1 cellular context compared by ENCODE assay signal in genomic region chr2:201203916-201204654, GRCh38.
A peak's percentile ranks its signal among the peaks of the same experiment; 100 is the strongest.
TF ChIP-seq lines count a peak whose summit lies in the region.

No MANE protein-coding gene starts in this region.

TF ChIP-seq in HepG2, 621 proteins besides CTCF, POLR2A, EP300 and RAD21 (continued from another document):
- TF ChIP-seq ZSCAN29 (CRISPR knock-in tag; conservative IDR thresholded peaks at IDR 0.05) (peak; percentile 16; the same call in 1 of the 2 replicates), TRIM24 (CRISPR knock-in tag; IDR thresholded peaks at IDR 0.05) (no peak), SALL1 (CRISPR knock-in tag; IDR thresholded peaks at IDR 0.05) (peak; percentile 56; the same call in 1 of the 2 replicates), ZNF343 (CRISPR knock-in tag; IDR thresholded peaks at IDR 0.05) (no peak), ZNF691 (CRISPR knock-in tag; IDR thresholded peaks at IDR 0.05; ENCODE audit: borderline replicate concordance, low read depth) (0 out of 2 replicates have a peak, but pooled peaks have one; percentile 27), ZNF777 (CRISPR knock-in tag; IDR thresholded peaks at IDR 0.05) (no peak), ZNF556 (CRISPR knock-in tag; IDR thresholded peaks at IDR 0.05; ENCODE audit: borderline replicate concordance) (0 out of 2 replicates have a peak, but pooled peaks have one; percentile 56), KLF15 (CRISPR knock-in tag; IDR thresholded peaks at IDR 0.05; ENCODE audit: borderline replicate concordance) (no peak), ZNF383 (CRISPR knock-in tag; IDR thresholded peaks at IDR 0.05; ENCODE audit: borderline replicate concordance) (peak; percentile 79; the same call in 1 of the 2 replicates), AGO2 (optimal IDR thresholded peaks at IDR 0.05; ENCODE audit: low read depth, low read length) (peak; percentile 20), SP2 (CRISPR knock-in tag; IDR thresholded peaks at IDR 0.05) (no peak), CCAR2 (optimal IDR thresholded peaks at IDR 0.05; ENCODE audit: low read depth, low read length) (no peak), PATZ1 (CRISPR knock-in tag; IDR thresholded peaks at IDR 0.05) (0 out of 2 replicates have a peak, but pooled peaks have one; percentile 24), MAZ (IDR thresholded peaks at IDR 0.05; ENCODE audit: borderline replicate concordance, low read depth, low read length) (0 out of 2 replicates have a peak, but pooled peaks have one; percentile 24), MAZ (CRISPR knock-in tag; IDR thresholded peaks at IDR 0.05; ENCODE audit: low read depth) (no peak), ZFP1 (CRISPR knock-in tag; IDR thresholded peaks at IDR 0.05) (no peak), NAIF1 (CRISPR knock-in tag; IDR thresholded peaks at IDR 0.05; ENCODE audit: borderline replicate concordance) (peak; percentile 22), ZNF224 (CRISPR knock-in tag; IDR thresholded peaks at IDR 0.05) (0 out of 2 replicates have a peak, but pooled peaks have one; percentile 64), ATF1 (CRISPR knock-in tag; IDR thresholded peaks at IDR 0.05) (peak; percentile 40; the same call in 1 of the 2 replicates)
